8 cellular contexts compared by ENCODE assay signal in the genomic region with DNA sequence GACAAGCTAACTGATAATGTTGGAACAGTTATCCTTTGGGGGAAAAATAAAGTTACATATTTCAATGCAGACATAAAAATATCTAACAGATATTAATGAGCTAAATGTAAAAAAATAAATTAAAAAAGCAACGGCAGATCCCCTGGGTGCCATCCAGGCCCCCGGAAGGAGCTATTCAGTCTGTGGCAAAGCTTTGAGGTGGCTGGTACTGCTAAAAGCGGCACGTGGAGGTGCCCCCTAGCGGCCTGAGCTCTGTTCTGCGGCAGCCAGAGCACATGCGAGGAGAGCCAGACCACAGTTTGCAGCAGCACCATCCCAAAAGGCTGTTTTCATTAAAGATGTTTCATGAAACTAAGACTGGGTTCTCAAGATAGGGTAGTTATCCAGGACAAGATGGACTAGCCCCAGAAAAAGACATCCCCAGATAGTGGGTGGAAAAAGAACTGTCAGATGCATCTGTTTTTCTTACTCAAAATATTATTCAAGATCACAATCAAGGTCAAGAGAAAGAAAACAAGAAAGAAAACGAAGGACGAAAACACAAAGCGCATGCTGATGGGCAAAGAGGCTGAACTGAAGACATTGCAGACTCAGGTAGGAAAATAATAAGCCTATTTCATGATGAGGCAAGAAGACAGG. TPM values are rescaled to one million over a fixed set of nuclear protein-coding genes. Genes with fewer than 3 reads are reported as not detected.
DNase-seq lines count a peak whose midpoint lies in the region; TF ChIP-seq lines count a peak whose summit lies in the region.

No MANE protein-coding gene starts in this region.

- H3K9me3 ChIP-seq in suprapubic skin = no peaks in the 10 kb centered on the region

- H3K27ac ChIP-seq in RWPE1 = no peak overlapping the region
- H3K27ac ChIP-seq in suprapubic skin = no peak overlapping the region

- no peaks in the 10 kb centered on the region for H3K27me3 ChIP-seq in suprapubic skin

- no peak for TF ChIP-seq EP300 in suprapubic skin (IDR thresholded peaks at IDR 0.05)

- H3K36me3 ChIP-seq in suprapubic skin = peaks cover 57% of the 10 kb centered on the region

- WGBS in suprapubic skin = 26% methylated on average over 10 of the region's 10 CpGs

- TF ChIP-seq CTCF in GM20000 (IDR thresholded peaks at IDR 0.05; ENCODE audit: extremely low read depth, missing control alignments) (peak; percentile 95), RWPE1 (conservative IDR thresholded peaks at IDR 0.05; ENCODE audit: low read depth) (peak; percentile 99), fibroblast of the aortic adventitia (IDR thresholded peaks at IDR 0.05; ENCODE audit: insufficient read depth, low read length) (peak; percentile 97), suprapubic skin (IDR thresholded peaks at IDR 0.05) (peak; percentile 93 to 95)

- POLR2A ChIA-PET in RWPE1 (lab: Yijun Ruan, JAX; ENCODE audit: low non-redundant PET) = interaction anchor here (0.5 kb wide), 1 partner anchor 93 kb away, joined by 6 read pairs; no protein-coding TSS in a partner anchor

- H3K4me3 ChIP-seq in fibroblast of the aortic adventitia (ENCODE audit: low read depth, low read length) = no peak overlapping the region
- no peak overlapping the region for H3K4me3 ChIP-seq in suprapubic skin

- H3K4me1 ChIP-seq in suprapubic skin = peaks cover 6% of the 10 kb centered on the region

- DNase-seq in COLO668 (lab: John Stamatoyannopoulos, UW; ENCODE audit: unreplicated experiment) (peak; percentile 73), GM20000 (ENCODE audit: low spot score) (peak; percentile 87), Kasumi-1 (lab: John Stamatoyannopoulos, UW) (peak; percentile 87 to 88), RWPE1 (ENCODE audit: low spot score) (peak; percentile 73), fibroblast of the aortic adventitia (ENCODE audit: low read depth) (peak; percentile 78), nucleus accumbens (lab: John Stamatoyannopoulos, UW) (peak in 52 of 56 donors; percentile 2 to 88 (median 49)), suprapubic skin (ENCODE audit: low spot score in 2 of 2) (peak; percentile 84 to 90)
- peak; percentile 60 to 64 for DNase-seq in activated T-helper 1 cell treated with anti-CD3 and anti-CD28 coated beads, Interleukin-2, amount 50 U/mL, for 16 hours (ENCODE audit: low read depth in 1 of 2, low spot score in 1 of 2)

- CTCF ChIA-PET in RWPE1 (lab: Yijun Ruan, JAX) = interaction anchor here (0.6 to 4.2 kb wide), 25 partner anchors 10 to 227 kb away, joined by 3 to 86 read pairs (median 3); partner anchors contain the start of genes AP3S2, IDH2 and MESP1

- TF ChIP-seq POLR2A in suprapubic skin (IDR thresholded peaks at IDR 0.05) = no peak

RNA-seq across cellular contexts. Expression of gene AP3S2, which starts 18.7 kb away (rescaled TPM):
- 63.5 and 90.8 TPM in 2 replicates for total RNA-seq in fibroblast of the aortic adventitia (ENCODE audit: low replicate concordance)
- 10 to 100 TPM; 15.5 to 70.4 (median 28.4) TPM for total RNA-seq in suprapubic skin

RNA-seq across cellular contexts. Expression of gene ARPIN, which starts 37.7 kb away (rescaled TPM):
- total RNA-seq in fibroblast of the aortic adventitia (ENCODE audit: low replicate concordance) = 17.6 and 23.0 TPM in 2 replicates
- total RNA-seq in suprapubic skin = 10 to 100 TPM; 12.0 to 24.8 (median 16.6) TPM
